Comparison of ENCODE assay signal across 27 cellular contexts in genomic region chr9:120191141-120191540, GRCh38.
"Had no signal": no experiment of that assay in that cellular context is flagged by ENCODE, and none has a peak within 500 bp of the region (broad histone marks: within the 10 kb centered on the region; RNA-seq: fewer than 3 reads in every experiment).

No MANE protein-coding gene starts in this region.

- H3K4me1 ChIP-seq: colonic mucosa, esophagus muscularis mucosa, foreskin keratinocyte, heart right ventricle, lower lobe of right lung, prostate gland, right atrium auricular region, suprapubic skin, transverse colon, vagina had no signal

- H3K4me2 ChIP-seq: smooth muscle cell had no signal

- H3K27ac ChIP-seq: colonic mucosa, esophagus muscularis mucosa, foreskin keratinocyte, heart right ventricle, lower lobe of right lung, prostate gland, right atrium auricular region, suprapubic skin, transverse colon, vagina had no signal

- H3K27ac Mint-ChIP-seq: dendritic cell treated with granulocyte-macrophage colony-stimulating factor and Interleukin-4, amounts not matched to agents 40 ng/mL and 50 ng/mL, for 4 days; immature natural killer cell; naive B cell; natural killer cell treated with Interleukin-12 subunit alpha and Interleukin-12 subunit beta and Interleukin-15 and Interleukin-18, amount 100 ng/mL, for 72 hours; stimulated activated naive CD8-positive, alpha-beta T cell treated with anti-CD3 and anti-CD28 coated beads, Interleukin-15, amount 100 ng/mL, for 72 hours had no signal

- DNase-seq: colonic mucosa; effector CD8-positive, alpha-beta T cell; foreskin keratinocyte; glutamatergic neuron; heart right ventricle; hippocampal formation; immature natural killer cell; left ventricle myocardium superior; lower lobe of right lung; mucosa of descending colon; naive B cell; nucleus accumbens; stimulated activated CD4-positive, alpha-beta T cell treated with anti-CD3 and anti-CD28 coated beads, Interleukin-12 subunit alpha, Interleukin-12 subunit beta, amount 100 ng/mL, for 4 hours; stimulated activated CD4-positive, alpha-beta T cell treated with anti-CD3 and anti-CD28 coated beads, Interleukin-1b, Interleukin-23, amount 100 ng/mL, for 48 hours; stimulated activated CD4-positive, alpha-beta T cell treated with anti-CD3 and anti-CD28 coated beads, Interleukin-4, amount 100 ng/mL, for 1 hour; stimulated activated CD8-positive, alpha-beta memory T cell treated with anti-CD3 and anti-CD28 coated beads, Interleukin-4, amount 100 ng/mL, for 48 hours; stimulated activated naive CD4-positive, alpha-beta T cell; stimulated activated naive CD8-positive, alpha-beta T cell treated with anti-CD3 and anti-CD28 coated beads, Interleukin-15, amount 100 ng/mL, for 72 hours; transverse colon had no signal

- H3K4me3 Mint-ChIP-seq: dendritic cell treated with granulocyte-macrophage colony-stimulating factor and Interleukin-4, amounts not matched to agents 40 ng/mL and 50 ng/mL, for 4 days; immature natural killer cell; naive B cell; natural killer cell treated with Interleukin-12 subunit alpha and Interleukin-12 subunit beta and Interleukin-15 and Interleukin-18, amount 100 ng/mL, for 72 hours; stimulated activated naive CD8-positive, alpha-beta T cell treated with anti-CD3 and anti-CD28 coated beads, Interleukin-15, amount 100 ng/mL, for 72 hours had no signal

- H3K36me3 ChIP-seq: colonic mucosa, esophagus muscularis mucosa, heart right ventricle, lower lobe of right lung, prostate gland, right atrium auricular region, suprapubic skin, transverse colon, vagina had no signal

- H3K36me3 Mint-ChIP-seq: immature natural killer cell; naive B cell; natural killer cell treated with Interleukin-12 subunit alpha and Interleukin-12 subunit beta and Interleukin-15 and Interleukin-18, amount 100 ng/mL, for 72 hours had no signal

- H3K4me1 Mint-ChIP-seq: immature natural killer cell; naive B cell; stimulated activated naive CD8-positive, alpha-beta T cell treated with anti-CD3 and anti-CD28 coated beads, Interleukin-15, amount 100 ng/mL, for 72 hours had no signal

- H3K9me3 Mint-ChIP-seq: dendritic cell treated with granulocyte-macrophage colony-stimulating factor and Interleukin-4, amounts not matched to agents 40 ng/mL and 50 ng/mL, for 4 days; natural killer cell treated with Interleukin-12 subunit alpha and Interleukin-12 subunit beta and Interleukin-15 and Interleukin-18, amount 100 ng/mL, for 72 hours had no signal

- H3K27me3 Mint-ChIP-seq: dendritic cell treated with granulocyte-macrophage colony-stimulating factor and Interleukin-4, amounts not matched to agents 40 ng/mL and 50 ng/mL, for 4 days had no signal

- H3K9me3 ChIP-seq: colonic mucosa, esophagus muscularis mucosa, heart right ventricle, lower lobe of right lung, mucosa of descending colon, prostate gland, right atrium auricular region, suprapubic skin, transverse colon, vagina had no signal

- H3K4me3 ChIP-seq: colonic mucosa, esophagus muscularis mucosa, heart right ventricle, lower lobe of right lung, mucosa of descending colon, prostate gland, right atrium auricular region, smooth muscle cell, suprapubic skin, transverse colon, vagina had no signal

- H3K27me3 ChIP-seq: colonic mucosa, esophagus muscularis mucosa, foreskin keratinocyte, right atrium auricular region, suprapubic skin, transverse colon, vagina had no signal
